In the genomic region with DNA sequence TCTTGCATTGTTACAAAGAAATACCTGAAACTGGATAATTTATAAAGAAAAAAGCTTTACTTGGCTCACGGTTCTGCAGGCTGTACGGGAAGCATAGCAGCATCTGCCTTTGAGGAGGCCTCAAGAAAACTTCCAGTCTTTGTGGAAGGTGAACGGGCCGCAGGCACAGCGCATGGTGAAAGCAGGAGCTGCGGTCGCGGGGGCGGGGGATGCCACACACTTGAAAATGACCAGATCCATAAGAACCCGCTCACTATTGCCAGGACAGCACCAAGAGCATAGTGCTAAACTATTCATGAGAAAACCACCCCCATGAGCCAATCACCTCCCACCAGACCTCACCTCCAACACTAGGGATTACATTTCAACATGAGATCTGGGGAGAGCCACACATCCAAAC, we compare ENCODE assay signal across 22 cellular contexts. TPM values are rescaled to one million over a fixed set of nuclear protein-coding genes. Genes with fewer than 3 reads are reported as not detected.
DNase-seq lines count a peak whose midpoint lies in the region; ATAC-seq, FAIRE-seq and TF ChIP-seq lines count a peak whose summit lies in the region.
"Had no signal": no experiment of that assay in that cellular context is flagged by ENCODE, and none has a peak within 500 bp of the region (broad histone marks: within the 10 kb centered on the region; RNA-seq: fewer than 3 reads in every experiment).

No MANE protein-coding gene starts in this region.

- intact Hi-C loops in K562 (cut with micrococcal nuclease): loop anchor here (10.0 kb wide), 2 partner anchors 46 to 64 kb away; partner anchors contain the start of gene SEPTIN5

- H3K4me3 ChIP-seq in K562 (no peak overlapping the region), endodermal cell (ENCODE audit: low read length) (no peak overlapping the region), osteoblast (ENCODE audit: insufficient read depth, low read length) (no peak overlapping the region)
- H3K4me3 ChIP-seq: BLaER1, GM12878, GM23248 had no signal

- no peak for TF ChIP-seq RAD21 in K562 (CRISPR knock-in tag; conservative IDR thresholded peaks at IDR 0.05 in 1 of 2, IDR thresholded peaks at IDR 0.05 in 1 of 2)

- H3K9me3 Mint-ChIP-seq in endodermal cell: peaks cover 5% of the 10 kb centered on the region
- no peaks in the 10 kb centered on the region for H3K9me3 Mint-ChIP-seq in type B pancreatic cell
- H3K9me3 Mint-ChIP-seq: CD4-positive, CD25-positive, alpha-beta regulatory T cell; CD8-positive, alpha-beta T cell had no signal

- no peak for TF ChIP-seq POLR2A in K562 (conservative IDR thresholded peaks at IDR 0.05)

- H4K20me1 ChIP-seq in K562 (replicated peaks; ENCODE audit: control insufficient read depth, insufficient read depth, low read length): no peaks in the 10 kb centered on the region
- no peaks in the 10 kb centered on the region for H4K20me1 ChIP-seq in osteoblast (ENCODE audit: insufficient read depth, low read length)
- H4K20me1 ChIP-seq: BLaER1 had no signal

- no peak for TF ChIP-seq CTCF in GM10248 (IDR thresholded peaks at IDR 0.05; ENCODE audit: control extremely low read depth, extremely low read depth, low read depth, missing control alignments)
- TF ChIP-seq CTCF in K562 (IDR thresholded peaks at IDR 0.05 in 2 of 3, conservative IDR thresholded peaks at IDR 0.05 in 1 of 3; ENCODE audit: insufficient read depth in 2 of 3, low read depth in 1 of 3, low read length in 3 of 3): no peak
- TF ChIP-seq CTCF in endodermal cell (conservative IDR thresholded peaks at IDR 0.05): no peak
- no peak for TF ChIP-seq CTCF in type B pancreatic cell (conservative IDR thresholded peaks at IDR 0.05)
- TF ChIP-seq CTCF in osteoblast (IDR thresholded peaks at IDR 0.05; ENCODE audit: extremely low read depth, low read depth, low read length): no peak

- no peak for TF ChIP-seq EP300 in K562 (IDR thresholded peaks at IDR 0.05; ENCODE audit: low read length)

- peaks cover 7% of the 10 kb centered on the region for H3K27me3 Mint-ChIP-seq in endodermal cell (ENCODE audit: insufficient read depth)
- H3K27me3 Mint-ChIP-seq in type B pancreatic cell: peaks cover 20% of the 10 kb centered on the region

- POLR2A ChIA-PET in GM10248 (lab: Yijun Ruan, JAX): no interaction called here
- POLR2A ChIA-PET in K562 (lab: Yijun Ruan, JAX): interaction anchor here (0.6 to 2.0 kb wide), 10 partner anchors 9 to 712 kb away, joined by 3 to 11 read pairs (median 5); partner anchors contain the start of genes CDC45 and UFD1

- no peak for FAIRE-seq in K562 (lab: Jason Lieb, UNC)
- FAIRE-seq: A204.1, G401.6, GM12878, GM19239, H1 had no signal

- H3K4me2 ChIP-seq in K562 (ENCODE audit: insufficient read depth, low read length) (no peak overlapping the region), osteoblast (ENCODE audit: insufficient read depth, low read length) (no peak overlapping the region)
- H3K4me2 ChIP-seq: BLaER1 had no signal

- H3K36me3 ChIP-seq in K562 (ENCODE audit: control insufficient read depth, insufficient read depth, low read length): no peaks in the 10 kb centered on the region
- no peaks in the 10 kb centered on the region for H3K36me3 ChIP-seq in endodermal cell (ENCODE audit: control insufficient read depth, insufficient read depth, low read length)
- no peaks in the 10 kb centered on the region for H3K36me3 ChIP-seq in osteoblast (ENCODE audit: insufficient read depth, low read length)
- H3K36me3 ChIP-seq: BLaER1 had no signal

- H3K9ac ChIP-seq in K562 (ENCODE audit: insufficient read depth in 1 of 2, low read depth in 2 of 2, low read length in 2 of 2): no peak overlapping the region
- H3K9ac ChIP-seq in endodermal cell (ENCODE audit: extremely low read depth, low read length, poor library complexity, severe bottlenecking): no peak overlapping the region
- H3K9ac ChIP-seq: BLaER1, GM23248 had no signal

- H3K27ac Mint-ChIP-seq in endodermal cell: no peak overlapping the region
- H3K27ac Mint-ChIP-seq in type B pancreatic cell: no peak overlapping the region
- H3K27ac Mint-ChIP-seq: B cell; CD4-positive, CD25-positive, alpha-beta regulatory T cell; CD8-positive, alpha-beta T cell had no signal

- BruUV-seq in K562 (replicated peaks; lab: Mats Ljungman, UMichigan): no TSS peak

- H3K27ac ChIP-seq in K562 (ENCODE audit: extremely low read depth, low read depth, low read length) (no peak overlapping the region), endodermal cell (ENCODE audit: low read depth, low read length) (no peak overlapping the region), osteoblast (ENCODE audit: low read depth, low read length) (no peak overlapping the region)
- H3K27ac ChIP-seq: BLaER1, C4-2B, GM23248 had no signal

- CTCF ChIA-PET in GM10248 (lab: Yijun Ruan, JAX) (interaction anchor here (1.7 kb wide), 1 partner anchor 10 kb away, joined by 6 read pairs; no protein-coding TSS in a partner anchor), K562 (lab: Yijun Ruan, JAX; ENCODE audit: low intra/inter-chr PET ratio) (no interaction called here)

- DNase-seq in GM10248 (ENCODE audit: extremely low spot score) (peak; percentile 3), K562 (ENCODE audit: extremely low read depth in 1 of 4, low spot score in 3 of 4) (no peak), endodermal cell (peak; percentile 18), type B pancreatic cell (ENCODE audit: extremely low spot score, unreplicated experiment) (peak; percentile 56), 8988T (no peak), osteoblast (ENCODE audit: insufficient read length, low spot score, missing footprints) (no peak)
- DNase-seq: Caco-2; CD4-positive, CD25-positive, alpha-beta regulatory T cell; CD8-positive, alpha-beta T cell; DMS153; DND-41; GM23248; H7; HCEC 1CT had no signal

- H3K4me3 Mint-ChIP-seq in endodermal cell (no peak overlapping the region), type B pancreatic cell (no peak overlapping the region)
- H3K4me3 Mint-ChIP-seq: B cell; CD4-positive, CD25-positive, alpha-beta regulatory T cell; CD8-positive, alpha-beta T cell had no signal

- no peak for ATAC-seq in K562
- ATAC-seq: CD8-positive, alpha-beta T cell; GM12878 had no signal

- no peaks in the 10 kb centered on the region for H3K9me1 ChIP-seq in K562 (ENCODE audit: control insufficient read depth, insufficient read depth, low read length)

- H3K79me2 ChIP-seq in K562 (ENCODE audit: control insufficient read depth, insufficient read depth, low read length): no peaks in the 10 kb centered on the region
- H3K79me2 ChIP-seq in osteoblast (ENCODE audit: insufficient read depth, low read length): no peaks in the 10 kb centered on the region

- H3K4me1 ChIP-seq in K562 (replicated peaks in 1 of 2; ENCODE audit: control insufficient read depth in 2 of 2, insufficient read depth in 2 of 2, low read length in 2 of 2) (peaks cover 9 to 17% of the 10 kb centered on the region in 2 experiments), endodermal cell (ENCODE audit: control insufficient read depth, insufficient read depth, low read length) (no peaks in the 10 kb centered on the region), osteoblast (ENCODE audit: insufficient read depth, low read length) (peaks cover 24% of the 10 kb centered on the region)
- H3K4me1 ChIP-seq: Caco-2 had no signal

- no peaks in the 10 kb centered on the region for H3K36me3 Mint-ChIP-seq in endodermal cell (ENCODE audit: low read depth)
- no peaks in the 10 kb centered on the region for H3K36me3 Mint-ChIP-seq in type B pancreatic cell
- H3K36me3 Mint-ChIP-seq: CD4-positive, CD25-positive, alpha-beta regulatory T cell; CD8-positive, alpha-beta T cell had no signal

- in situ Hi-C loops in K562 (cut with MboI): no loop called here

- 7% methylated on average over 10 of the region's 10 CpGs for WGBS in K562 (ENCODE audit: insufficient coverage, low coverage, missing lambda C conversion rate)
- 94 to 100% methylated on average over 1 to 10 of the region's 10 CpGs for WGBS in endodermal cell (ENCODE audit: insufficient coverage in 1 of 2, insufficient read length in 1 of 2), 2 experiments

- H3K27me3 ChIP-seq in K562 (ENCODE audit: control insufficient read depth in 2 of 2, insufficient read depth in 2 of 2, low read length in 2 of 2) (peaks cover 72 to 89% of the 10 kb centered on the region in 2 experiments), endodermal cell (ENCODE audit: control insufficient read depth, insufficient read depth, low read length, poor library complexity, severe bottlenecking) (no peaks in the 10 kb centered on the region), osteoblast (ENCODE audit: insufficient read depth, low read length) (peaks cover 5% of the 10 kb centered on the region)
- H3K27me3 ChIP-seq: BLaER1 had no signal

- H3K9me3 ChIP-seq in K562 (replicated peaks; ENCODE audit: control insufficient read depth, insufficient read depth, low read depth, low read length): peaks cover 3% of the 10 kb centered on the region; the same call in 1 of the 2 replicates
- H3K9me3 ChIP-seq in endodermal cell (ENCODE audit: control insufficient read depth, low read length): no peaks in the 10 kb centered on the region
- H3K9me3 ChIP-seq in osteoblast (ENCODE audit: low read depth, low read length): peaks cover 3% of the 10 kb centered on the region
- H3K9me3 ChIP-seq: Caco-2 had no signal

- peaks cover 3% of the 10 kb centered on the region for H3K4me1 Mint-ChIP-seq in endodermal cell
- H3K4me1 Mint-ChIP-seq in type B pancreatic cell (ENCODE audit: unreplicated experiment): peaks cover 22% of the 10 kb centered on the region
- H3K4me1 Mint-ChIP-seq: B cell; CD4-positive, CD25-positive, alpha-beta regulatory T cell had no signal

- H2AFZ ChIP-seq in K562 (ENCODE audit: low read depth, low read length) (no peak overlapping the region), osteoblast (ENCODE audit: low read length) (no peak overlapping the region)
- H2AFZ ChIP-seq: GM23248 had no signal

RNA-seq across cellular contexts. Expression of gene SEPTIN5, which starts 45.6 kb away (rescaled TPM):
- 625 and 1,610 TPM in 2 replicates for total RNA-seq in K562 (2011; cell fraction: chromatin; rRNA removed; ENCODE audit: low replicate concordance)
- total RNA-seq in K562 (2011; cell fraction: nucleolus; rRNA removed): 538 and 650 TPM in 2 replicates
- 407 and 495 TPM in 2 replicates for total RNA-seq in K562 (2011; cell fraction: nucleoplasm; rRNA removed)
- total RNA-seq in K562 (2014; rRNA removed) (116 and 125 TPM in 2 replicates), K562 (2014; rRNA removed; fragmentation: Illumina TruSeq; extraction: Trizol) (92.5 and 94.6 TPM in 2 replicates), K562 (2015; rRNA removed; fragmentation: Illumina TruSeq; extraction: Trizol) (28.1 and 34.9 TPM in 2 replicates), K562 (2021) (177 and 195 TPM in 2 replicates), endodermal cell (10 to 100 TPM in 1 of 2 donors, 1 to 10 TPM in 1; 9.8 to 20.0 TPM), type B pancreatic cell (ENCODE audit: low replicate concordance) (45.7 and 54.6 TPM in 2 replicates), osteoblast (11.2 and 14.5 TPM in 2 replicates)
- polyA plus RNA-seq in K562 (2011; rRNA removed) (119 and 238 TPM in 2 replicates), K562 (2014; fragmentation: Illumina TruSeq; extraction: Trizol) (135 and 164 TPM in 2 replicates), K562 (2014; fragmentation: Nextera tagmentation; extraction: Ambion mirVana) (1 to 10 TPM in 1 of 2 experiments, under 1 TPM in 1; 0.03 to 1.9 TPM), K562 (2014; rRNA removed) (129 and 135 TPM in 2 replicates)
- polyA plus RNA-seq in K562 (2011; cell fraction: cytosol; rRNA removed): 143 and 156 TPM in 2 replicates
- polyA plus RNA-seq in K562 (2011; cell fraction: nucleus; rRNA removed): 671 and 957 TPM in 2 replicates
- 122 and 123 TPM in 2 replicates for polyA plus RNA-seq in K562 (2012)
- polyA minus RNA-seq in K562 (2011; rRNA and poly(A)+ RNA removed): 306 and 458 TPM in 2 replicates
- polyA minus RNA-seq in K562 (2011; cell fraction: cytosol; rRNA and poly(A)+ RNA removed): 83.2 and 205 TPM in 2 replicates
- polyA minus RNA-seq in K562 (2011; cell fraction: nucleus; rRNA and poly(A)+ RNA removed): 284 and 666 TPM in 2 replicates
- polyA plus RNA-seq in endodermal cell (2013, experiment 1 of 2): 45.2 TPM
- 45.0 TPM for polyA plus RNA-seq in endodermal cell (2013, experiment 2 of 2)
- total RNA-seq: B cell had no signal
- polyA plus RNA-seq: CD4-positive, CD25-positive, alpha-beta regulatory T cell had no signal

RNA-seq across cellular contexts. Expression of gene GP1BB, which starts 54.6 kb away (rescaled TPM):
- 12.5 and 89.3 TPM in 2 replicates for total RNA-seq in K562 (2011; cell fraction: chromatin; rRNA removed; ENCODE audit: low replicate concordance)
- 145 and 149 TPM in 2 replicates for total RNA-seq in K562 (2011; cell fraction: nucleolus; rRNA removed)
- total RNA-seq in K562 (2011; cell fraction: nucleoplasm; rRNA removed): 44.7 and 52.3 TPM in 2 replicates
- 85.2 and 90.0 TPM in 2 replicates for total RNA-seq in K562 (2014; rRNA removed)
- 2.1 and 2.8 TPM in 2 replicates for total RNA-seq in K562 (2014; rRNA removed; fragmentation: Illumina TruSeq; extraction: Trizol)
- total RNA-seq in K562 (2015; rRNA removed; fragmentation: Illumina TruSeq; extraction: Trizol): 1.6 and 5.2 TPM in 2 replicates
- 139 and 162 TPM in 2 replicates for total RNA-seq in K562 (2021)
- 9.2 and 33.6 TPM in 2 replicates for polyA plus RNA-seq in K562 (2011; rRNA removed)
- 60.0 and 286 TPM in 2 replicates for polyA plus RNA-seq in K562 (2011; cell fraction: cytosol; rRNA removed)
- polyA plus RNA-seq in K562 (2011; cell fraction: nucleus; rRNA removed): 103 and 165 TPM in 2 replicates
- polyA plus RNA-seq in K562 (2012): 49.9 and 97.0 TPM in 2 replicates
- 1.6 and 15.2 TPM in 2 replicates for polyA plus RNA-seq in K562 (2014; fragmentation: Illumina TruSeq; extraction: Trizol)
- polyA plus RNA-seq in K562 (2014; fragmentation: Nextera tagmentation; extraction: Ambion mirVana): 1 to 10 TPM in 1 of 2 experiments, under 1 TPM in 1; 0.69 to 1.1 TPM
- polyA plus RNA-seq in K562 (2014; rRNA removed): 110 and 150 TPM in 2 replicates
- polyA minus RNA-seq in K562 (2011; rRNA and poly(A)+ RNA removed): 2.4 and 2.8 TPM in 2 replicates
- 43.2 and 113 TPM in 2 replicates for polyA minus RNA-seq in K562 (2011; cell fraction: cytosol; rRNA and poly(A)+ RNA removed)
- 19.4 and 37.3 TPM in 2 replicates for polyA minus RNA-seq in K562 (2011; cell fraction: nucleus; rRNA and poly(A)+ RNA removed)
- under 1 TPM; 0.48 to 0.62 TPM for total RNA-seq in endodermal cell
- 4.2 TPM for polyA plus RNA-seq in endodermal cell (2013, experiment 1 of 2)
- polyA plus RNA-seq in endodermal cell (2013, experiment 2 of 2): 5.0 TPM
- total RNA-seq in type B pancreatic cell (ENCODE audit: low replicate concordance): 1.9 and 2.4 TPM in 2 replicates
- 0.88 and 1.8 TPM in 2 replicates for total RNA-seq in osteoblast
- total RNA-seq: B cell, H1 had no signal
- polyA plus RNA-seq: CD4-positive, CD25-positive, alpha-beta regulatory T cell had no signal

Comparison
In these comparisons a context has a peak if more than half of its experiments do, and no peak if none do; other contexts are left out.
1. DNase-seq: peak in GM10248 (single experiment), endodermal cell (single experiment) and type B pancreatic cell (single experiment); none in K562 (0 of 4), 8988T (single experiment) and osteoblast (single experiment).